In the genomic region with DNA sequence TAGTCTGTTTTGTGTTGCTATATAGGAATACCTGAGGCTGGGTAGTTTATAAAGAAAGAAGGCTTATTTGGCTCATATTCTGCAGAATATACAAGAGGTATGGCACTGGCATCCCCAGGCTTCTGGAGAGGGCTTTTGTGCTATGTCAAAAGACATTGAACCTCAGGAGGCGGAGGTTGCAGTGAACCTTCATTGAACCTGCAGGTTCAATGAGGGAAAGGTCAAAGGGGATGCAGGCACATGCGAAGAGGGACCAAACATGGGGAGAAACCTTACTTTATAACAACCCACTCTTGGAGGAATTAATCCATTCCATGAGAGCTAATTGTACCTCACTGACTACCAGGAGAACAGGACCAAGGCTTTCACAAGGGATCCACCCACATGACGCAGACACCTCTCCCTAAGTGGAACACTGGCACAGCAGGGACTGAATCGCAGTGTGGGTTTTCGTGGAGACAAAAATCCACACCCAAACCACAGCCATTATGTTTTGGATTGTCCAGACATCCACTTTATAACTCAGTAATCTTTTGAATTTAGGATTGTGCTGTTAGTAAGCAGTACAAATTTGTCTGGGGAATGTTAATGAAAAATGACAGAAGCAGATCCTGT, we compare ENCODE assay signal across 29 cellular contexts. TPM values are rescaled to one million over a fixed set of nuclear protein-coding genes. Genes with fewer than 3 reads are reported as not detected.
DNase-seq lines count a peak whose midpoint lies in the region; ATAC-seq and TF ChIP-seq lines count a peak whose summit lies in the region.
"Had no signal": no experiment of that assay in that cellular context is flagged by ENCODE, and none has a peak within 500 bp of the region (broad histone marks: within the 10 kb centered on the region; RNA-seq: fewer than 3 reads in every experiment).

No MANE protein-coding gene starts in this region.

- H3K9me3 ChIP-seq in GM23248 (ENCODE audit: low read depth), result no peaks in the 10 kb centered on the region
- H3K9me3 ChIP-seq in adipocyte (ENCODE audit: control insufficient read depth, low read length), result no peaks in the 10 kb centered on the region
- H3K9me3 ChIP-seq in parathyroid adenoma (ENCODE audit: control insufficient read depth, low read length), result no peaks in the 10 kb centered on the region
- H3K9me3 ChIP-seq: BLaER1 treated with 17β-estradiol and CSF1 and Interleukin-3, amounts not matched to agents 10 nM and 100 nM; Caco-2 had no signal

- H3K27ac Mint-ChIP-seq in activated CD8-positive, alpha-beta memory T cell treated with anti-CD3 and anti-CD28 coated beads, Interleukin-2, amount 10 ng/mL, durations not matched to agents 7 days and 5 days, result no peak overlapping the region
- H3K27ac Mint-ChIP-seq: CD8-positive, alpha-beta T cell; IgD-negative memory B cell had no signal

- H4K20me1 ChIP-seq in GM23248 (ENCODE audit: insufficient read depth), result no peaks in the 10 kb centered on the region

- peaks cover 9% of the 10 kb centered on the region for H3K27me3 Mint-ChIP-seq in activated CD8-positive, alpha-beta memory T cell treated with anti-CD3 and anti-CD28 coated beads, Interleukin-2, amount 10 ng/mL, durations not matched to agents 7 days and 5 days
- H3K27me3 Mint-ChIP-seq: IgD-negative memory B cell had no signal

- H3K9me2 ChIP-seq in GM23248 (ENCODE audit: insufficient read depth), result no peaks in the 10 kb centered on the region

- no peaks in the 10 kb centered on the region for H3K36me3 ChIP-seq in GM23248 (ENCODE audit: low read depth)
- H3K36me3 ChIP-seq in adipocyte (ENCODE audit: control insufficient read depth, insufficient read depth, low read length, severe bottlenecking), result no peaks in the 10 kb centered on the region
- no peaks in the 10 kb centered on the region for H3K36me3 ChIP-seq in parathyroid adenoma (ENCODE audit: control insufficient read depth, insufficient read depth, low read length)
- H3K36me3 ChIP-seq: BLaER1 treated with 17β-estradiol and CSF1 and Interleukin-3, amounts not matched to agents 10 nM and 100 nM had no signal

- H3K4me1 ChIP-seq in GM23248 (ENCODE audit: insufficient read depth) (peaks cover 23% of the 10 kb centered on the region), adipocyte (ENCODE audit: control insufficient read depth, insufficient read depth, low read length) (peaks cover 6% of the 10 kb centered on the region), parathyroid adenoma (peaks cover 8% of the 10 kb centered on the region)
- H3K4me1 ChIP-seq: Caco-2 had no signal

- H3K27ac ChIP-seq in GM23248 (peak overlapping the region; percentile 67), epithelial cell of prostate (peak overlapping the region; percentile 27), parathyroid adenoma (no peak overlapping the region)
- H3K27ac ChIP-seq: BLaER1 treated with 17β-estradiol and CSF1 and Interleukin-3, amounts not matched to agents 10 nM and 100 nM; KMS-11; RWPE1 had no signal

- H2AFZ ChIP-seq in GM23248 (no peak overlapping the region; the same call in 1 of the 2 replicates), parathyroid adenoma (peak overlapping the region; percentile 19)

- H3K4me2 ChIP-seq in GM23248 (ENCODE audit: unreplicated experiment) (peak overlapping the region; percentile 36), parathyroid adenoma (ENCODE audit: low read length) (no peak overlapping the region)
- H3K4me2 ChIP-seq: KMS-11 had no signal

- no peak for TF ChIP-seq CTCF in parathyroid adenoma (IDR thresholded peaks at IDR 0.05)

- H3K36me3 Mint-ChIP-seq in activated CD8-positive, alpha-beta memory T cell treated with anti-CD3 and anti-CD28 coated beads, Interleukin-2, amount 10 ng/mL, durations not matched to agents 7 days and 5 days, result no peaks in the 10 kb centered on the region
- H3K36me3 Mint-ChIP-seq: IgD-negative memory B cell had no signal

- no peak for ATAC-seq in activated CD8-positive, alpha-beta memory T cell treated with anti-CD3 and anti-CD28 coated beads, Interleukin-2, amount 10 ng/mL, durations not matched to agents 7 days and 5 days
- ATAC-seq: CD8-positive, alpha-beta T cell had no signal

- H3F3A ChIP-seq in GM23248 (ENCODE audit: insufficient read depth), result peaks cover 20% of the 10 kb centered on the region

- in situ Hi-C loops in GM23248 (cut with MboI), result no loop called here

- CTCF ChIA-PET in activated CD8-positive, alpha-beta memory T cell treated with anti-CD3 and anti-CD28 coated beads, Interleukin-2, amount 10 ng/mL, durations not matched to agents 7 days and 5 days (lab: Charles Lee), result interaction anchor here (1.4 kb wide), 1 partner anchor 30 kb away, joined by 3 read pairs; no protein-coding TSS in a partner anchor

- H3K9me3 Mint-ChIP-seq in activated CD8-positive, alpha-beta memory T cell treated with anti-CD3 and anti-CD28 coated beads, Interleukin-2, amount 10 ng/mL, durations not matched to agents 7 days and 5 days (ENCODE audit: low read depth), result no peaks in the 10 kb centered on the region
- H3K9me3 Mint-ChIP-seq: CD8-positive, alpha-beta T cell; IgD-negative memory B cell had no signal

- 62 to 71% methylated on average over 5 of the region's 5 CpGs for WGBS in GM23248 (ENCODE audit: low coverage in 1 of 2, low lambda C conversion rate in 2 of 2, missing lambda C conversion rate in 2 of 2), 2 experiments

- H3K9ac ChIP-seq in GM23248 (peak overlapping the region; percentile 21; the same call in 1 of the 2 replicates), adipocyte (ENCODE audit: low read length) (no peak overlapping the region), parathyroid adenoma (no peak overlapping the region)
- H3K9ac ChIP-seq: BLaER1 treated with 17β-estradiol and CSF1 and Interleukin-3, amounts not matched to agents 10 nM and 100 nM; KMS-11 had no signal

- no peak overlapping the region for H3K4me3 Mint-ChIP-seq in activated CD8-positive, alpha-beta memory T cell treated with anti-CD3 and anti-CD28 coated beads, Interleukin-2, amount 10 ng/mL, durations not matched to agents 7 days and 5 days
- H3K4me3 Mint-ChIP-seq: CD8-positive, alpha-beta T cell had no signal

- no peaks in the 10 kb centered on the region; the same call in 1 of the 2 replicates for H3K79me2 ChIP-seq in GM23248 (ENCODE audit: insufficient read depth)
- H3K79me2 ChIP-seq in parathyroid adenoma, result no peaks in the 10 kb centered on the region

- H3K4me3 ChIP-seq in GM23248 (no peak overlapping the region), adipocyte (ENCODE audit: low read length) (no peak overlapping the region), parathyroid adenoma (ENCODE audit: low read depth, low read length) (no peak overlapping the region)
- H3K4me3 ChIP-seq: BLaER1 treated with 17β-estradiol and CSF1 and Interleukin-3, amounts not matched to agents 10 nM and 100 nM had no signal

- peak; percentile 86 for DNase-seq in GM23248
- DNase-seq in adipocyte (ENCODE audit: low read depth), result peak; percentile 38
- DNase-seq in epithelial cell of prostate (ENCODE audit: low read depth, low spot score), result no peak
- DNase-seq in MV-4-11 (lab: John Stamatoyannopoulos, UW), result no peak
- DNase-seq in ecto neural progenitor cell (ENCODE audit: low spot score), result no peak
- no peak for DNase-seq in SHP77 (lab: John Stamatoyannopoulos, UW)
- no peak for DNase-seq in activated CD8-positive, alpha-beta memory T cell treated with anti-CD3 and anti-CD28 coated beads, Interleukin-2, amount 10 ng/mL, durations not matched to agents 7 days and 5 days
- DNase-seq: AML-193; Caco-2; CD8-positive, alpha-beta T cell; DMS 273 treated with DMSO at 0.1 percent for 48 hours; DMS79; GF-D8; HCEC 1CT; NCI-H1092; NCI-H1417 treated with DMSO at 0.1 percent for 48 hours; NCI-H1694 treated with DMSO at 0.1 percent for 48 hours; NCI-H2081; NCI-H2227 treated with DMSO at 0.1 percent for 48 hours; NCI-H69; SHP77 treated with DMSO at 0.1 percent for 48 hours had no signal

- peaks cover 14% of the 10 kb centered on the region for H3K4me1 Mint-ChIP-seq in activated CD8-positive, alpha-beta memory T cell treated with anti-CD3 and anti-CD28 coated beads, Interleukin-2, amount 10 ng/mL, durations not matched to agents 7 days and 5 days

- H3K27me3 ChIP-seq in GM23248 (replicated peaks; ENCODE audit: insufficient read depth) (no peaks in the 10 kb centered on the region), adipocyte (replicated peaks; ENCODE audit: control insufficient read depth, insufficient read depth, low read length) (no peaks in the 10 kb centered on the region), parathyroid adenoma (ENCODE audit: control insufficient read depth, insufficient read depth, low read length) (no peaks in the 10 kb centered on the region)
- H3K27me3 ChIP-seq: BLaER1 treated with 17β-estradiol and CSF1 and Interleukin-3, amounts not matched to agents 10 nM and 100 nM had no signal

RNA-seq across cellular contexts. Expression of a gene that starts 4.1 kb away (rescaled TPM):
- 21.2 and 25.3 TPM in 2 replicates for total RNA-seq in GM23248 (2014; rRNA removed; shearing (Covaris generic))
- polyA plus RNA-seq in GM23248 (2016; fragmentation: Nextera tagmentation; extraction: Ambion mirVana), result 57.3 and 61.7 TPM in 2 replicates
- total RNA-seq in activated CD8-positive, alpha-beta memory T cell treated with anti-CD3 and anti-CD28 coated beads, Interleukin-2, amount 10 ng/mL, durations not matched to agents 7 days and 5 days, result 1 to 10 TPM; 2.9 to 7.2 TPM

RNA-seq across cellular contexts. Expression of a gene that starts 16.7 kb away (rescaled TPM):
- not detected in 2 replicates for total RNA-seq in GM23248 (2014; rRNA removed; shearing (Covaris generic))
- polyA plus RNA-seq in GM23248 (2016; fragmentation: Nextera tagmentation; extraction: Ambion mirVana), result 0.83 TPM in 1 of 2 replicates, not detected in the other
- total RNA-seq in activated CD8-positive, alpha-beta memory T cell treated with anti-CD3 and anti-CD28 coated beads, Interleukin-2, amount 10 ng/mL, durations not matched to agents 7 days and 5 days, result 1 to 10 TPM; 1.6 to 5.5 TPM
- total RNA-seq: Caco-2; CD8-positive, alpha-beta T cell had no signal
- polyA plus RNA-seq: IgD-negative memory B cell had no signal

RNA-seq across cellular contexts. Expression of a gene that starts 58.1 kb away (rescaled TPM):
- not detected in 2 replicates for total RNA-seq in GM23248 (2014; rRNA removed; shearing (Covaris generic))
- not detected in 2 replicates for polyA plus RNA-seq in GM23248 (2016; fragmentation: Nextera tagmentation; extraction: Ambion mirVana)
- total RNA-seq in activated CD8-positive, alpha-beta memory T cell treated with anti-CD3 and anti-CD28 coated beads, Interleukin-2, amount 10 ng/mL, durations not matched to agents 7 days and 5 days, result under 1 TPM in 1 of 2 experiments, not detected in 1; 0.14 TPM
- total RNA-seq: Caco-2; CD8-positive, alpha-beta T cell; H1; NCI-H460 had no signal
- polyA plus RNA-seq: AG04450, H1, IgD-negative memory B cell had no signal

Comparison
In these comparisons a context has a peak if more than half of its experiments do, and no peak if none do; other contexts are left out.
1. DNase-seq: peak in GM23248 (single experiment) and adipocyte (single experiment); none in epithelial cell of prostate (single experiment), MV-4-11 (single experiment), ecto neural progenitor cell (single experiment), SHP77 (0 of 2) and activated CD8-positive, alpha-beta memory T cell treated with anti-CD3 and anti-CD28 coated beads, Interleukin-2, amount 10 ng/mL, durations not matched to agents 7 days and 5 days (single experiment).